In the genomic region with DNA sequence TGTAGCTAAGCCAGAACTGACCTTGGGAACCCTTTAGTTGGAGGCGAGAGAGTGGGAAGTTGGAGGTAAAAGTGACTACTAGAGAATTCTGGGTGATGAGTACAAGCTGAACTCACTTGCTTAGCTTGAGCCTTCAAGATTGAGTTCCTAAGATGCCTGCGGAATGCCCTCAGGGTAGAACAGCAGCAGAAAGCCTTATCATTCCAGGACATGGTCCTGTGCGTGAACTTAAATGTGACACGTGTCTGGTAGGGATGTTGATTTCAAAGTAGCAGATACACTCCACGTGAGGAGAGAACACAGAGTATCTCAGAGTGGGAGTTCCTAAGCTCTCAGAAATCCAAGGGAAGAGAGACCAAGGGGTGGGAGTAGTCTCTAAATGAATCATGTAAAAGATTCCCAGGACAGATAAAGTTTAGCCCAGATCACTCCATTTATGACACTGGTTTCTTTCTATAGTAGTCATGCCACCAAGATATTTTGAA, we compare ENCODE assay signal across 1 cellular context.
TF ChIP-seq lines count a peak whose summit lies in the region.

No MANE protein-coding gene starts in this region.

TF ChIP-seq in K562, 482 proteins besides CTCF, POLR2A, EP300 and RAD21 (continued from another document):
- peak; percentile 77 to 88 for TF ChIP-seq MNT (conservative IDR thresholded peaks at IDR 0.05)
